9 cellular contexts compared by ENCODE assay signal in the genomic region with DNA sequence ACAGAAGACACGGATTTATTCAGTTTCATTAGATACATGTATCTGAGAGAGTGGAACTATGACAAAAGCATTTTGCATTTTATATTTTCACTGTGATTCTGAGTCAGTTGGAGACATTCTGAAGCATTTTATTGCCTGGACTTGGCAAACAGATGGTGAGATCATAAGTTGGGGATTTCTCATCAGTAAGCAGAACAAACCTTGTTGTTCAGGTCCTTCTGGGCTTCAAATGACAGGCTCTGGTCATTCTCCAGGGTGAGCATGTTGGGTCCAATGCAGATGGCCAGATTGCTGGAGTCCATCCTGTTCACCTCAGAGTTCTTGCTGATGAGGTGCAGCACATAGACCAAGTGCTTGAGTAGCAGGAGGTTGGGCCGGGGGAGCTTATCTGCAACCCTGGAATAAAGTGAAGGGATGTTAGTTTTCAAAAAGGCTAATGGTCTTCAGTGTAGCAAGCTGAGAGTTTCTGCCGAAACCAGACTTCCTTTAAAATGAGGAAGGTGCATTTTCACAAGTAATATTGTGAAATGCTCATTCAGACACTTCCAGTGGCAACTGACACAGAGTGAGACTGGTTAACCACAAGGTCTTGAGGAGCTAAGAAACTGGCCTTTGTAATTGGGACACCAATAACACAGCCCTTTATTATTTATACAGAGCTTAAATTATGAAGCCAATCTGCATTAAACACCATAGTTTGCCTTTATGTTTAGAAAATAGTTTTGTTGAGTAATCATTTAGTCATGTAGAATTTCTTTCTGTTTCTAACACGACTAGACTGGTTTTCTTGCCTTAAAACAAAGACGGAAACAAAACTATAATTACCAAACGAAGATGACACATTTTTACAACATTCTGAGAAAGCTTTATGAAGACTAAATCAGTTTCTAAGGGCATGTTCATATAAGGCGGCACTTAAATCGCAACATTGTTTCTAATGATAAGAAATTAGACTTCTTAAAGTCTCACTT. TPM values are rescaled to one million over a fixed set of nuclear protein-coding genes. Genes with fewer than 3 reads are reported as not detected.
DNase-seq lines count a peak whose midpoint lies in the region; ATAC-seq and TF ChIP-seq lines count a peak whose summit lies in the region.
"Had no signal": no experiment of that assay in that cellular context is flagged by ENCODE, and none has a peak within 500 bp of the region (broad histone marks: within the 10 kb centered on the region; RNA-seq: fewer than 3 reads in every experiment).

No MANE protein-coding gene starts in this region.

- peak overlapping the region; percentile 62 for H3K9ac ChIP-seq in mammary epithelial cell (ENCODE audit: insufficient read depth, low read length)

- peak overlapping the region; percentile 86 to 99 (median 94) for H3K27ac Mint-ChIP-seq in naive thymus-derived CD8-positive, alpha-beta T cell

- H3K4me1 ChIP-seq in mammary epithelial cell (ENCODE audit: insufficient read depth, low read length) (peaks cover 27% of the 10 kb centered on the region), tibial artery (peaks cover 0 to 13% (median 0%) of the 10 kb centered on the region in 4 donors)

- peaks cover 24 to 84% (median 69%) of the 10 kb centered on the region in 4 donors for H3K4me1 Mint-ChIP-seq in naive thymus-derived CD8-positive, alpha-beta T cell

- H3K27me3 ChIP-seq in mammary epithelial cell (ENCODE audit: insufficient read depth, low read length) (no peaks in the 10 kb centered on the region), tibial artery (peaks cover 0 to 7% of the 10 kb centered on the region in 2 donors)
- H3K27me3 ChIP-seq: pancreas had no signal

- no peak for TF ChIP-seq CTCF in mammary epithelial cell (conservative IDR thresholded peaks at IDR 0.05 in 1 of 2, IDR thresholded peaks at IDR 0.05 in 1 of 2; ENCODE audit: extremely low read depth in 1 of 2, insufficient read depth in 1 of 2, low read depth in 1 of 2, low read length in 2 of 2)
- no peak for TF ChIP-seq CTCF in tibial artery (IDR thresholded peaks at IDR 0.05)

- no peaks in the 10 kb centered on the region for H3K79me2 ChIP-seq in mammary epithelial cell (ENCODE audit: insufficient read depth, low read length)

- peak overlapping the region; percentile 35 for H2AFZ ChIP-seq in mammary epithelial cell (ENCODE audit: low read depth, low read length)

- peak overlapping the region; percentile 90 for H3K27ac ChIP-seq in mammary epithelial cell (ENCODE audit: insufficient read depth, low read depth, low read length)
- H3K27ac ChIP-seq in tibial artery = no peak overlapping the region

- no peaks in the 10 kb centered on the region for H3K9me3 ChIP-seq in mammary epithelial cell (replicated peaks; ENCODE audit: insufficient read depth, low read length)
- no peaks in the 10 kb centered on the region for H3K9me3 ChIP-seq in tibial artery
- H3K9me3 ChIP-seq: pancreas had no signal

- in situ Hi-C loops in mammary epithelial cell (cut with MboI; ENCODE audit: low sequenced_read_pairs in 2 of 2) = no loop called here

- peaks cover 25 to 96% (median 72%) of the 10 kb centered on the region in 3 donors for H3K36me3 Mint-ChIP-seq in naive thymus-derived CD8-positive, alpha-beta T cell

- CTCF ChIA-PET in mammary epithelial cell (lab: Charles Lee; ENCODE audit: low non-redundant PET) = interaction anchor here (0.5 to 0.7 kb wide), 3 partner anchors 65 to 252 kb away, joined by 3 read pairs; no protein-coding TSS in a partner anchor

- peak; percentile 83 for ATAC-seq in GM18511 (IDR thresholded peaks at IDR 0.05; ENCODE audit: unreplicated experiment)
- no peak for ATAC-seq in naive thymus-derived CD8-positive, alpha-beta T cell

- peak overlapping the region; percentile 33 to 100 (median 82) for H3K4me3 Mint-ChIP-seq in naive thymus-derived CD8-positive, alpha-beta T cell

- intact Hi-C loops in mammary epithelial cell (cut with micrococcal nuclease) (no loop called here), tibial artery (cut with DNase I; ENCODE audit: low total_unique reads) (no loop called here)

- H4K20me1 ChIP-seq in mammary epithelial cell (ENCODE audit: insufficient read depth, low read length) = no peaks in the 10 kb centered on the region

- dilution Hi-C loops in mammary epithelial cell (cut with HindIII; ENCODE audit: low sequenced_read_pairs) = no loop called here

- WGBS in mammary epithelial cell (ENCODE audit: low coverage, missing lambda C conversion rate) = 22% methylated on average over 7 of the region's 8 CpGs

- H3K4me3 ChIP-seq in mammary epithelial cell (replicated peaks in 1 of 3; ENCODE audit: insufficient read depth in 1 of 3, low read depth in 2 of 3, low read length in 3 of 3) (peak overlapping the region in 1 of 3 experiments; percentile 10), tibial artery (no peak overlapping the region)
- H3K4me3 ChIP-seq: pancreas had no signal

- H3K9me3 Mint-ChIP-seq in naive thymus-derived CD8-positive, alpha-beta T cell = no peaks in the 10 kb centered on the region

- POLR2A ChIA-PET in naive thymus-derived CD8-positive, alpha-beta T cell (lab: Charles Lee) = interaction anchor here (1.0 to 7.9 kb wide), 3 partner anchors 22 to 65 kb away, joined by 4 to 183 read pairs (median 135); no protein-coding TSS in a partner anchor

- no TSS peak for BruUV-seq in mammary epithelial cell (replicated peaks; lab: Mats Ljungman, UMichigan)

- no peaks in the 10 kb centered on the region for H3K27me3 Mint-ChIP-seq in naive thymus-derived CD8-positive, alpha-beta T cell

- H3K36me3 ChIP-seq in mammary epithelial cell (ENCODE audit: insufficient read depth, low read length) (no peaks in the 10 kb centered on the region), tibial artery (no peaks in the 10 kb centered on the region)
- H3K36me3 ChIP-seq: pancreas had no signal

- peak overlapping the region; percentile 66 for H3K4me2 ChIP-seq in mammary epithelial cell (ENCODE audit: insufficient read depth, low read depth, low read length)

- DNase-seq in H4 (ENCODE audit: low spot score) (peak; percentile 26), M059J (ENCODE audit: low read depth) (peak; percentile 68), mammary epithelial cell (peak; percentile 94), tibial artery (no peak), COLO829 (ENCODE audit: low spot score) (no peak)
- peak in 1 of 10 donors; percentile 38 for DNase-seq in naive thymus-derived CD8-positive, alpha-beta T cell
- DNase-seq in effector CD8-positive, alpha-beta T cell (lab: John Stamatoyannopoulos, UW) = no peak
- DNase-seq: pancreas had no signal

RNA-seq across cellular contexts. Expression of a gene that starts 5.6 kb away (rescaled TPM):
- total RNA-seq in H4 (2014; rRNA removed; shearing (Covaris generic)) = not detected in 2 replicates
- 0.02 TPM in 1 of 2 replicates, not detected in the other for total RNA-seq in M059J (2014; rRNA removed; shearing (Covaris generic))
- total RNA-seq in mammary epithelial cell = under 1 TPM in 1 of 2 donors, not detected in 1; 0.33 TPM
- polyA plus RNA-seq in mammary epithelial cell = 0.11 TPM
- 1.6 TPM for polyA minus RNA-seq in mammary epithelial cell
- total RNA-seq in naive thymus-derived CD8-positive, alpha-beta T cell = 10 to 100 TPM; 54.5 to 56.9 TPM
- 100 to 1,000 TPM in 1 of 3 donors, 10 to 100 TPM in 2; 97.4 to 111 (median 98.2) TPM for polyA plus RNA-seq in naive thymus-derived CD8-positive, alpha-beta T cell

RNA-seq across cellular contexts. Expression of a gene that starts 39.2 kb away (rescaled TPM):
- 1.3 and 2.1 TPM in 2 replicates for total RNA-seq in H4 (2014; rRNA removed; shearing (Covaris generic))
- 3.4 and 9.6 TPM in 2 replicates for total RNA-seq in M059J (2014; rRNA removed; shearing (Covaris generic))
- 10 to 100 TPM; 12.2 to 15.6 TPM for total RNA-seq in mammary epithelial cell
- 2.8 TPM for polyA plus RNA-seq in mammary epithelial cell
- 5.1 TPM for polyA minus RNA-seq in mammary epithelial cell
- 1 to 10 TPM; 1.9 TPM for total RNA-seq in naive thymus-derived CD8-positive, alpha-beta T cell
- polyA plus RNA-seq in naive thymus-derived CD8-positive, alpha-beta T cell = 1 to 10 TPM; 1.3 to 2.0 (median 1.8) TPM

Comparison
In these comparisons a context has a peak if more than half of its experiments do, and no peak if none do; other contexts are left out.
1. DNase-seq: peak in H4 (single experiment), M059J (single experiment) and mammary epithelial cell (single experiment); none in effector CD8-positive, alpha-beta T cell (single experiment), tibial artery (0 of 2) and COLO829 (single experiment).
2. RNA of a gene that starts 5.6 kb away (total RNA-seq): 54.5 to 56.9 TPM in naive thymus-derived CD8-positive, alpha-beta T cell; 0.33 TPM in mammary epithelial cell, 0.02 TPM in M059J and not detected in H4; every median in the first group is over 10 times any median in the second.